ENCODE assay signal across 8 cellular contexts in genomic region chr3:50971487-50971924, GRCh38.
A peak's percentile ranks its signal among the peaks of the same experiment; 100 is the strongest.
DNase-seq lines count a peak whose midpoint lies in the region; ATAC-seq and TF ChIP-seq lines count a peak whose summit lies in the region.

No MANE protein-coding gene starts in this region.

- H3K9me3 ChIP-seq in T-helper 17 cell (ENCODE audit: control insufficient read depth, low read length, poor library complexity, severe bottlenecking), result no peaks in the 10 kb centered on the region
- H3K9me3 ChIP-seq in breast epithelium, result peaks cover 0 to 6% of the 10 kb centered on the region in 2 donors
- no peaks in the 10 kb centered on the region for H3K9me3 ChIP-seq in liver (ENCODE audit: control insufficient read depth in 4 of 4, low read length in 3 of 4)

- 4% methylated on average over 3 of the region's 3 CpGs for WGBS in liver

- TF ChIP-seq RAD21 in liver (IDR thresholded peaks at IDR 0.05), result peak; percentile 99

- peaks cover 11% of the 10 kb centered on the region for H3K4me1 Mint-ChIP-seq in T-helper 17 cell

- H3K4me3 ChIP-seq in breast epithelium (no peak overlapping the region), liver (ENCODE audit: low read depth in 1 of 3, low read length in 3 of 3) (no peak overlapping the region)

- no peaks in the 10 kb centered on the region for H3K36me3 Mint-ChIP-seq in T-helper 17 cell (ENCODE audit: low read depth)

- H3K9ac ChIP-seq in liver (ENCODE audit: low read depth in 1 of 2, low read length in 2 of 2), result no peak overlapping the region

- TF ChIP-seq CTCF in breast epithelium (IDR thresholded peaks at IDR 0.05), result peak in 2 of 3 donors; percentile 52 to 55
- peak; percentile 90 for TF ChIP-seq CTCF in liver (IDR thresholded peaks at IDR 0.05; ENCODE audit: low read depth, low read length, missing input control)

- H3K27ac ChIP-seq in breast epithelium, result no peak overlapping the region
- no peak overlapping the region for H3K27ac ChIP-seq in liver (ENCODE audit: low read depth in 1 of 2, low read length in 2 of 2)

- no peaks in the 10 kb centered on the region for H3K27me3 Mint-ChIP-seq in T-helper 17 cell

- H3K27me3 ChIP-seq in breast epithelium (no peaks in the 10 kb centered on the region), liver (ENCODE audit: control insufficient read depth in 4 of 4, insufficient read depth in 4 of 4, low read length in 3 of 4) (no peaks in the 10 kb centered on the region)

- intact Hi-C loops in breast epithelium (cut with DNase I; ENCODE audit: low total_unique reads), result no loop called here

- H3K36me3 ChIP-seq in breast epithelium, result no peaks in the 10 kb centered on the region
- H3K36me3 ChIP-seq in liver (ENCODE audit: control insufficient read depth in 4 of 4, insufficient read depth in 3 of 4, low read depth in 1 of 4, low read length in 3 of 4), result no peaks in the 10 kb centered on the region

- H3K4me3 Mint-ChIP-seq in T-helper 17 cell, result peak overlapping the region; percentile 36

- no peak overlapping the region for H3K27ac Mint-ChIP-seq in T-helper 17 cell

- peak; percentile 75 for DNase-seq in D341Med (ENCODE audit: low spot score)
- DNase-seq in NCI-H1092 treated with DMSO at 0.1 percent for 48 hours (lab: John Stamatoyannopoulos, UW), result peak; percentile 56
- peak in 1 of 3 donors; percentile 28 for DNase-seq in T-helper 17 cell
- no peak for DNase-seq in breast epithelium (ENCODE audit: low spot score in 2 of 2)
- DNase-seq in stimulated activated CD8-positive, alpha-beta memory T cell treated with anti-CD3 and anti-CD28 coated beads, Interleukin-7, amount 100 ng/mL, for 1 hour (ENCODE audit: low read depth in 2 of 2), result peak; percentile 15 to 24
- DNase-seq in amygdala (lab: John Stamatoyannopoulos, UW), result no peak

- no peaks in the 10 kb centered on the region for H3K4me1 ChIP-seq in breast epithelium
- peaks cover 0 to 5% (median 2%) of the 10 kb centered on the region in 4 donors for H3K4me1 ChIP-seq in liver (ENCODE audit: control insufficient read depth in 4 of 4, insufficient read depth in 4 of 4, low read length in 3 of 4)

- ATAC-seq in GM21526 (IDR thresholded peaks at IDR 0.05; ENCODE audit: low FRiP score, unreplicated experiment) (peak; percentile 65), T-helper 17 cell (peak; percentile 96)

- TF ChIP-seq POLR2A in breast epithelium (IDR thresholded peaks at IDR 0.05), result no peak

TF ChIP-seq in liver, 16 proteins besides CTCF, POLR2A, EP300 and RAD21:
- TF ChIP-seq HNF4G (IDR thresholded peaks at IDR 0.05) (no peak), NR2F2 (IDR thresholded peaks at IDR 0.05) (no peak), RXRA (IDR thresholded peaks at IDR 0.05) (no peak), FOXA1 (IDR thresholded peaks at IDR 0.05) (no peak), GABPA (IDR thresholded peaks at IDR 0.05 in 1 of 2, conservative IDR thresholded peaks at IDR 0.05 in 1 of 2) (no peak), EGR1 (IDR thresholded peaks at IDR 0.05; ENCODE audit: low read depth in 2 of 2) (no peak), FOXA2 (IDR thresholded peaks at IDR 0.05) (no peak), TAF1 (conservative IDR thresholded peaks at IDR 0.05) (no peak), SP1 (IDR thresholded peaks at IDR 0.05) (no peak), JUND (IDR thresholded peaks at IDR 0.05) (no peak), YY1 (IDR thresholded peaks at IDR 0.05) (no peak), HNF4A (conservative IDR thresholded peaks at IDR 0.05) (no peak), REST (IDR thresholded peaks at IDR 0.05) (no peak)
- TF ChIP-seq, protein P1, sequence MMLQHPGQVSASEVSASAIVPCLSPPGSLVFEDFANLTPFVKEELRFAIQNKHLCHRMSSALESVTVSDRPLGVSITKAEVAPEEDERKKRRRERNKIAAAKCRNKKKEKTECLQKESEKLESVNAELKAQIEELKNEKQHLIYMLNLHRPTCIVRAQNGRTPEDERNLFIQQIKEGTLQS (IDR thresholded peaks at IDR 0.05), result no peak
- TF ChIP-seq, protein P2, sequence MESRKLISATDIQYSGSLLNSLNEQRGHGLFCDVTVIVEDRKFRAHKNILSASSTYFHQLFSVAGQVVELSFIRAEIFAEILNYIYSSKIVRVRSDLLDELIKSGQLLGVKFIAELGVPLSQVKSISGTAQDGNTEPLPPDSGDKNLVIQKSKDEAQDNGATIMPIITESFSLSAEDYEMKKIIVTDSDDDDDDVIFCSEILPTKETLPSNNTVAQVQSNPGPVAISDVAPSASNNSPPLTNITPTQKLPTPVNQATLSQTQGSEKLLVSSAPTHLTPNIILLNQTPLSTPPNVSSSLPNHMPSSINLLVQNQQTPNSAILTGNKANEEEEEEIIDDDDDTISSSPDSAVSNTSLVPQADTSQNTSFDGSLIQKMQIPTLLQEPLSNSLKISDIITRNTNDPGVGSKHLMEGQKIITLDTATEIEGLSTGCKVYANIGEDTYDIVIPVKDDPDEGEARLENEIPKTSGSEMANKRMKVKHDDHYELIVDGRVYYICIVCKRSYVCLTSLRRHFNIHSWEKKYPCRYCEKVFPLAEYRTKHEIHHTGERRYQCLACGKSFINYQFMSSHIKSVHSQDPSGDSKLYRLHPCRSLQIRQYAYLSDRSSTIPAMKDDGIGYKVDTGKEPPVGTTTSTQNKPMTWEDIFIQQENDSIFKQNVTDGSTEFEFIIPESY (IDR thresholded peaks at IDR 0.05), result no peak
- TF ChIP-seq, protein P3, sequence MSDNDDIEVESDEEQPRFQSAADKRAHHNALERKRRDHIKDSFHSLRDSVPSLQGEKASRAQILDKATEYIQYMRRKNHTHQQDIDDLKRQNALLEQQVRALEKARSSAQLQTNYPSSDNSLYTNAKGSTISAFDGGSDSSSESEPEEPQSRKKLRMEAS (IDR thresholded peaks at IDR 0.05), result no peak
TF ChIP-seq in liver: peak in this region for 0.

Comparison
In these comparisons a context has a peak if more than half of its experiments do, and no peak if none do; other contexts are left out.
1. DNase-seq: peak in D341Med (single experiment), NCI-H1092 treated with DMSO at 0.1 percent for 48 hours (single experiment) and stimulated activated CD8-positive, alpha-beta memory T cell treated with anti-CD3 and anti-CD28 coated beads, Interleukin-7, amount 100 ng/mL, for 1 hour (2 of 2); none in breast epithelium (0 of 2) and amygdala (0 of 56).